ENCODE assay signal across 2 cellular contexts in the genomic region with DNA sequence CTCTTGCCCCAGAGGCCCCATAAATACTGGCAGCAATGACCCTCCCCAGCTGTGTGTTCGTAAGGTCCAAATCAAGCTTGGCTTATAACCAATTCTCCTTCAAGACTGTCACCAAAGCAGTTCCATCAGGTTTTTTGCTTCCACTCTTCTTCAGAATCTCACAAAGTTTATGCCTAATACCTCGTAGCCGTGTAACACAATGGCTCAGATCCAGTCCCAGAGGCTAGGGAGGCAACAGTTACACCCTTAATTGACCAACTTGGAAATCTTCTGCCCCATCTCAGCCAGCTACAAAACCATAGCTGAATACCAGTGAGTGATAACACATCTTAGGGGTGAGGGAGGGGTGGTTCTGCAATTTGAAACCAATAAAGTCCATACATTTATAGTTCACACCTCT.
TF ChIP-seq lines count a peak whose summit lies in the region.

No MANE protein-coding gene starts in this region.

TF ChIP-seq in IMR-90, 13 proteins besides CTCF, POLR2A, EP300 and RAD21:
- TF ChIP-seq CHD1 (IDR thresholded peaks at IDR 0.05; ENCODE audit: low read depth, low read length) = no peak
- TF ChIP-seq CEBPB (IDR thresholded peaks at IDR 0.05; ENCODE audit: low read depth, low read length) = no peak
- TF ChIP-seq RCOR1 (IDR thresholded peaks at IDR 0.05; ENCODE audit: insufficient replicate concordance, low read length) = no peak
- no peak for TF ChIP-seq RFX5 (IDR thresholded peaks at IDR 0.05; ENCODE audit: low read depth, low read length)
- no peak for TF ChIP-seq MXI1 (IDR thresholded peaks at IDR 0.05; ENCODE audit: borderline replicate concordance, low read depth, low read length)
- no peak for TF ChIP-seq MAFK (IDR thresholded peaks at IDR 0.05; ENCODE audit: low read depth, low read length)
- TF ChIP-seq BHLHE40 (IDR thresholded peaks at IDR 0.05; ENCODE audit: low read depth, low read length) = no peak
- no peak for TF ChIP-seq SMC3 (IDR thresholded peaks at IDR 0.05; ENCODE audit: low read depth, low read length)
- no peak for TF ChIP-seq MAZ (IDR thresholded peaks at IDR 0.05; ENCODE audit: borderline replicate concordance, low read depth, low read length)
- no peak for TF ChIP-seq USF2 (IDR thresholded peaks at IDR 0.05; ENCODE audit: low read depth, low read length)
- TF ChIP-seq FOS (IDR thresholded peaks at IDR 0.05; ENCODE audit: low read depth, low read length) = no peak
- TF ChIP-seq, protein P1, sequence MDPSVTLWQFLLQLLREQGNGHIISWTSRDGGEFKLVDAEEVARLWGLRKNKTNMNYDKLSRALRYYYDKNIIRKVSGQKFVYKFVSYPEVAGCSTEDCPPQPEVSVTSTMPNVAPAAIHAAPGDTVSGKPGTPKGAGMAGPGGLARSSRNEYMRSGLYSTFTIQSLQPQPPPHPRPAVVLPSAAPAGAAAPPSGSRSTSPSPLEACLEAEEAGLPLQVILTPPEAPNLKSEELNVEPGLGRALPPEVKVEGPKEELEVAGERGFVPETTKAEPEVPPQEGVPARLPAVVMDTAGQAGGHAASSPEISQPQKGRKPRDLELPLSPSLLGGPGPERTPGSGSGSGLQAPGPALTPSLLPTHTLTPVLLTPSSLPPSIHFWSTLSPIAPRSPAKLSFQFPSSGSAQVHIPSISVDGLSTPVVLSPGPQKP (IDR thresholded peaks at IDR 0.05; ENCODE audit: borderline replicate concordance, low read depth, low read length) = no peak
- no peak for TF ChIP-seq NFE2L2 (IDR thresholded peaks at IDR 0.05; ENCODE audit: low read depth, low read length)

TF ChIP-seq in K562, 482 proteins besides CTCF, POLR2A, EP300 and RAD21:
- no peak for TF ChIP-seq CSDE1 (IDR thresholded peaks at IDR 0.05)
- no peak for TF ChIP-seq KAT2B (IDR thresholded peaks at IDR 0.05; ENCODE audit: low read depth, low read length)
- TF ChIP-seq NR2C2 (CRISPR knock-in tag; IDR thresholded peaks at IDR 0.05) = no peak
- no peak for TF ChIP-seq NR2C2 (tag; IDR thresholded peaks at IDR 0.05)
